In genomic region chr19:9862897-9863296, GRCh38 we compare ENCODE assay signal across 25 cellular contexts. TPM values are rescaled to one million over a fixed set of nuclear protein-coding genes. Genes with fewer than 3 reads are reported as not detected.
DNase-seq lines count a peak whose midpoint lies in the region; ATAC-seq, FAIRE-seq and TF ChIP-seq lines count a peak whose summit lies in the region.
"Had no signal": no experiment of that assay in that cellular context is flagged by ENCODE, and none has a peak within 500 bp of the region (broad histone marks: within the 10 kb centered on the region; RNA-seq: fewer than 3 reads in every experiment).

No MANE protein-coding gene starts in this region.

- H3K4me3 ChIP-seq in Peyer's patch (no peak overlapping the region), small intestine (ENCODE audit: low read depth in 1 of 2, low read length in 2 of 2) (peak overlapping the region in 1 of 2 donors; percentile 11)
- H3K4me3 ChIP-seq: heart left ventricle, right lobe of liver had no signal

- H3K36me3 ChIP-seq in Peyer's patch (no peaks in the 10 kb centered on the region), small intestine (ENCODE audit: control insufficient read depth in 2 of 2, insufficient read depth in 2 of 2, low read length in 2 of 2) (no peaks in the 10 kb centered on the region)
- H3K36me3 ChIP-seq: heart left ventricle, right lobe of liver had no signal

- H3K27ac Mint-ChIP-seq in activated naive CD8-positive, alpha-beta T cell = peak overlapping the region; percentile 88
- H3K27ac Mint-ChIP-seq: nephron; stimulated activated memory B cell treated with anti-CD40 and anti-IgM and Interleukin-4, amounts not matched to agents 10 μg/mL and 1 μg/mL and 100 μg/mL, for 72 hours; type B pancreatic cell had no signal

- H3K27me3 Mint-ChIP-seq in activated naive CD8-positive, alpha-beta T cell = no peaks in the 10 kb centered on the region
- H3K27me3 Mint-ChIP-seq: type B pancreatic cell had no signal

- H3K4me3 Mint-ChIP-seq in activated naive CD8-positive, alpha-beta T cell = peak overlapping the region; percentile 76
- H3K4me3 Mint-ChIP-seq: nephron; stimulated activated memory B cell treated with anti-CD40 and anti-IgM and Interleukin-4, amounts not matched to agents 10 μg/mL and 1 μg/mL and 100 μg/mL, for 72 hours; type B pancreatic cell had no signal

- H3K9me3 ChIP-seq in Peyer's patch (no peaks in the 10 kb centered on the region), small intestine (ENCODE audit: control insufficient read depth, low read depth) (no peaks in the 10 kb centered on the region)
- H3K9me3 ChIP-seq: heart left ventricle, right lobe of liver had no signal

- no peak for ATAC-seq in GM21723 (IDR thresholded peaks at IDR 0.05; ENCODE audit: unreplicated experiment)
- no peak for ATAC-seq in HG03025 (IDR thresholded peaks at IDR 0.05; ENCODE audit: low FRiP score, unreplicated experiment)
- ATAC-seq: heart left ventricle; right lobe of liver; Right ventricle myocardium inferior; stimulated activated memory B cell treated with anti-CD40 and anti-IgM and Interleukin-4, amounts not matched to agents 10 μg/mL and 1 μg/mL and 100 μg/mL, for 72 hours had no signal

- no peak for TF ChIP-seq CTCF in Peyer's patch (IDR thresholded peaks at IDR 0.05)

- H3K27me3 ChIP-seq in Peyer's patch = no peaks in the 10 kb centered on the region
- H3K27me3 ChIP-seq in small intestine (ENCODE audit: control insufficient read depth in 2 of 2, insufficient read depth in 2 of 2, low read length in 2 of 2) = no peaks in the 10 kb centered on the region
- H3K27me3 ChIP-seq: right lobe of liver had no signal

- H3K4me1 ChIP-seq in Peyer's patch (peaks cover 0 to 4% (median 0%) of the 10 kb centered on the region in 4 donors), small intestine (ENCODE audit: control insufficient read depth in 2 of 2, insufficient read depth in 1 of 2, low read depth in 1 of 2, low read length in 1 of 2) (no peaks in the 10 kb centered on the region)
- H3K4me1 ChIP-seq: parathyroid adenoma, right lobe of liver had no signal

- H3K27ac ChIP-seq in Peyer's patch (peak overlapping the region in 3 of 4 donors; percentile 42 to 75 (median 55)), small intestine (ENCODE audit: low read depth in 1 of 2, low read length in 1 of 2) (peak overlapping the region; percentile 24 to 64)
- H3K27ac ChIP-seq: heart left ventricle, parathyroid adenoma, right lobe of liver had no signal

- no peak for TF ChIP-seq POLR2A in Peyer's patch (IDR thresholded peaks at IDR 0.05)

- no peak for FAIRE-seq in small intestine (lab: Jason Lieb, UNC)
- FAIRE-seq: endothelial cell of umbilical vein had no signal

- H3K36me3 Mint-ChIP-seq in activated naive CD8-positive, alpha-beta T cell = no peaks in the 10 kb centered on the region
- H3K36me3 Mint-ChIP-seq: stimulated activated memory B cell treated with anti-CD40 and anti-IgM and Interleukin-4, amounts not matched to agents 10 μg/mL and 1 μg/mL and 100 μg/mL, for 72 hours; type B pancreatic cell had no signal

- H3K9me3 Mint-ChIP-seq in activated naive CD8-positive, alpha-beta T cell (ENCODE audit: low read depth) = no peaks in the 10 kb centered on the region
- H3K9me3 Mint-ChIP-seq: nephron; stimulated activated memory B cell treated with anti-CD40 and anti-IgM and Interleukin-4, amounts not matched to agents 10 μg/mL and 1 μg/mL and 100 μg/mL, for 72 hours; type B pancreatic cell had no signal

- peak; percentile 19 for DNase-seq in activated CD4-positive, alpha-beta T cell treated with anti-CD3 and anti-CD28 coated beads for 48 hours
- no peak for DNase-seq in activated CD4-positive, alpha-beta T cell treated with anti-CD3 and anti-CD28 coated beads, Interleukin-2, amount 50 U/mL, for 4 hours
- DNase-seq in Peyer's patch = peak in 1 of 3 donors; percentile 52
- peak; percentile 52 for DNase-seq in small intestine
- no peak for DNase-seq in cerebellar cortex (ENCODE audit: low spot score)
- DNase-seq: 8988T, activated gamma-delta T cell, AML-193, cortex of kidney, EL, HCEC 1CT, heart left ventricle, KBM-7, NCI-H187 treated with DMSO at 0.1 percent for 48 hours, right lobe of liver, SW 1271 had no signal

- WGBS in small intestine, 3 donors = 62 to 72% (median 69%) methylated on average over 6 to 8 of the region's 8 CpGs

- H3K4me1 Mint-ChIP-seq in activated naive CD8-positive, alpha-beta T cell (ENCODE audit: low read depth) = peaks cover 85% of the 10 kb centered on the region

RNA-seq across cellular contexts. Expression of gene PIN1, which starts 27.8 kb away (rescaled TPM):
- 10 to 100 TPM; 35.7 to 89.1 (median 61.1) TPM for total RNA-seq in Peyer's patch
- 100 to 1,000 TPM in 1 of 3 donors, 10 to 100 TPM in 2; 74.7 to 109 (median 90.2) TPM for polyA plus RNA-seq in small intestine

RNA-seq across cellular contexts. Expression of gene UBL5, which starts 35.2 kb away (rescaled TPM):
- total RNA-seq in Peyer's patch = 100 to 1,000 TPM; 177 to 258 (median 207) TPM
- polyA plus RNA-seq in small intestine = 1,000 to 10,000 TPM in 1 of 3 donors, 100 to 1,000 TPM in 2; 606 to 1,357 (median 909) TPM

RNA-seq across cellular contexts. Expression of gene FBXL12, which starts 44.0 kb away (rescaled TPM):
- total RNA-seq in Peyer's patch = 10 to 100 TPM; 39.8 to 87.9 (median 70.8) TPM
- polyA plus RNA-seq in small intestine = 10 to 100 TPM; 17.1 to 36.5 (median 27.0) TPM

Comparison
In these comparisons a context has a peak if more than half of its experiments do, and no peak if none do; other contexts are left out.
1. DNase-seq: peak in activated CD4-positive, alpha-beta T cell treated with anti-CD3 and anti-CD28 coated beads for 48 hours (single experiment) and small intestine (single experiment); none in activated CD4-positive, alpha-beta T cell treated with anti-CD3 and anti-CD28 coated beads, Interleukin-2, amount 50 U/mL, for 4 hours (0 of 2) and cerebellar cortex (single experiment).